ENCODE assay signal across 1 cellular context in the genomic region with DNA sequence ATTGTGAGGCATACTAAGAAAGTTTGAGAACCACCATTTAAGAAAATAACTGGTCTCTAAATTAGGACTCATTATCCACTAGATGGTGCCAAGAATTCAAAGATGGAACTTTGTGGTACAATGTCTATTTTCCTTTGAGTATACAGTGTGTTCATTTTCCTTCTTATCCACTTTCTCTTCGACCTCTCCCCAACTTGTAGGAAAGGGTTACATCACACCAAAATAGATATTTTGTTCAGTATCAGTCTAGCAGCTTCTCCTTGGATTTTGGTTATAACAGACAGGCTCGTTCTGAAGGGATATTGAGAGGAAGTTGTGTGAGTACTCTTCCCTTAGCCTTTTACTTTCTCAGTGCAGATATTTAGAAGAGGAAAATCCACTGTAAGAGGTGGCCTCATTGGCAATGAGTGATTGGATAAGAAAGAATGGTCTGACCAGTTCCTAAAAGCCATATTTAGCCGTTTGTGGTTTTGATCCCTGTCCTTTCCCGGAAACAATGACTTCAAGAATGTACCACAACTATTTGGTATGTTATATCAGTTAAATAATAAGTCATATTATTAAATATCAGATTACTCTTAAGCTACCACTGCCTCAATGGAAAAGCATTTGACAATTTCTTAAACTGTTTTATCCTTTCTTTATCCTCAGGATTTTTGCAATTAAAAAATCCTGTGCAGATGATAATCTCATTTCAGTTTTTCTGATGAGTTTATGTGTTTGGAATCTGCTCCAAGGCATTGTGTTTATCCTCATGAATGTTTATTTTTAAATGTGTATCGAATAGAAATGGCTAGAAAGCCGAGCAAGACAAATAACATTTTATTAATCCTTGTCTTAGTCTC.
TF ChIP-seq lines count a peak whose summit lies in the region.

No MANE protein-coding gene starts in this region.

TF ChIP-seq in SK-N-SH, 30 proteins besides CTCF, POLR2A, EP300 and RAD21 (continued from another document):
- TF ChIP-seq USF2 (IDR thresholded peaks at IDR 0.05; ENCODE audit: borderline replicate concordance, low read depth, low read length) (no peak), REST (IDR thresholded peaks at IDR 0.05; ENCODE audit: low read depth, low read length) (no peak), FOSL2 (IDR thresholded peaks at IDR 0.05; ENCODE audit: borderline replicate concordance, low read depth) (peak; percentile 81), PBX3 (IDR thresholded peaks at IDR 0.05) (peak; percentile 88), GATA2 (CRISPR knock-in tag; IDR thresholded peaks at IDR 0.05) (no peak), TCF12 (IDR thresholded peaks at IDR 0.05) (peak; percentile 96), POLR2AphosphoS5 (IDR thresholded peaks at IDR 0.05; ENCODE audit: low read depth, low read length) (peak; percentile 87), JUND (IDR thresholded peaks at IDR 0.05) (peak; percentile 89), YY1 (IDR thresholded peaks at IDR 0.05; ENCODE audit: low read depth) (0 out of 2 replicates have a peak, but pooled peaks have one; percentile 34), SIN3A (IDR thresholded peaks at IDR 0.05; ENCODE audit: borderline replicate concordance, low read depth, low read length) (no peak), TEAD4 (IDR thresholded peaks at IDR 0.05; ENCODE audit: borderline replicate concordance, insufficient read depth) (peak; percentile 98), ELF1 (IDR thresholded peaks at IDR 0.05) (no peak), MEF2A (IDR thresholded peaks at IDR 0.05; ENCODE audit: borderline replicate concordance, low read depth) (peak; percentile 94), RFX5 (IDR thresholded peaks at IDR 0.05; ENCODE audit: low read length) (no peak)
- TF ChIP-seq, protein P1, sequence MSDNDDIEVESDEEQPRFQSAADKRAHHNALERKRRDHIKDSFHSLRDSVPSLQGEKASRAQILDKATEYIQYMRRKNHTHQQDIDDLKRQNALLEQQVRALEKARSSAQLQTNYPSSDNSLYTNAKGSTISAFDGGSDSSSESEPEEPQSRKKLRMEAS (IDR thresholded peaks at IDR 0.05; ENCODE audit: low read depth): no peak; the same call in 1 of the 2 replicates
